9 cellular contexts compared by ENCODE assay signal in genomic region chr11:37572491-37573171, GRCh38.
"Had no signal": no experiment of that assay in that cellular context is flagged by ENCODE, and none has a peak within 500 bp of the region (broad histone marks: within the 10 kb centered on the region; RNA-seq: fewer than 3 reads in every experiment).

No MANE protein-coding gene starts in this region.

- H3K36me3 ChIP-seq: HAP-1 had no signal

- ATAC-seq: HCT116, K562 had no signal

- FAIRE-seq: H1, HTR-8/SVneo, K562 had no signal

- H3K9me3 ChIP-seq: HAP-1 had no signal

- H3K4me3 ChIP-seq: GM23248, HAP-1, K562 had no signal

- H3K4me1 ChIP-seq: HAP-1 had no signal

- H3K4me3 Mint-ChIP-seq: HFFc6 had no signal

- DNase-seq: GM23248, H7, HFFc6, IMR-90 had no signal

- H3K27ac ChIP-seq: GM23248 had no signal

- H3K9ac ChIP-seq: GM23248 had no signal

- H3K27ac Mint-ChIP-seq: HFFc6 had no signal

- H2AFZ ChIP-seq: GM23248 had no signal
